ENCODE assay signal across 10 cellular contexts in the genomic region with DNA sequence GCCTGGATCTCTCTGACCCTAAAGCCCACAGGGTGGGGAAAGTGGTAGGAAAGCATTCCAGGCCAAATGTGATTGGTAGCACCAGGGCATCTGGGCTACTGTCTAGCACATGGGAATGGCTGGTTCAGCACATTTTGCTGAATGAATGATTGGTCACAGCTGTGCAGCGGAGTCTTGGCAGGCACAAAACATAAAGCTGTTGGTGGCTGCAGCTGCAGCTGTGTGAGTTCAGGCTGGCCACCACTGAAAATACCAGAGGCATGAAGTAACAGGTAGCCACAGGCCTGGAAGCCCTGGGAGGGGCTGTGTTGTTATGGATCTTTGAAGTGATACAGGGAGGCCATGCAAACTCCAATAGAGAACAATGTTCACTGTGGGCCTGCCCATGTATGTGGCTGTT.
DNase-seq lines count a peak whose midpoint lies in the region; ATAC-seq and TF ChIP-seq lines count a peak whose summit lies in the region.
"Had no signal": no experiment of that assay in that cellular context is flagged by ENCODE, and none has a peak within 500 bp of the region (broad histone marks: within the 10 kb centered on the region; RNA-seq: fewer than 3 reads in every experiment).

No MANE protein-coding gene starts in this region.

- H3K9me3 ChIP-seq in hepatocyte (ENCODE audit: low read depth) (no peaks in the 10 kb centered on the region), skeletal muscle satellite cell (replicated peaks; ENCODE audit: low read length) (no peaks in the 10 kb centered on the region)
- H3K9me3 ChIP-seq: prostate gland had no signal

- in situ Hi-C loops in astrocyte of the cerebellum (cut with HindIII; ENCODE audit: low sequenced_read_pairs): loop anchor here (25.0 kb wide), 2 partner anchors 465 to 690 kb away; partner anchors contain the start of gene KCNMB4

- DNase-seq in HPDE6-E6E7 (ENCODE audit: extremely low spot score) (peak; percentile 63), astrocyte of the cerebellum (ENCODE audit: low read depth) (peak; percentile 97), hepatocyte (ENCODE audit: low spot score) (peak; percentile 19)
- DNase-seq in stimulated activated naive CD4-positive, alpha-beta T cell treated with Interleukin-2 at 50 U/mL for 16 hours (lab: John Stamatoyannopoulos, UW): no peak
- no peak for DNase-seq in activated naive CD4-positive, alpha-beta T cell treated with Interleukin-2 at 50 U/mL for 16 hours
- DNase-seq: NCI-H526 had no signal

- H3K9ac ChIP-seq in skeletal muscle satellite cell (ENCODE audit: low read depth, low read length): peak overlapping the region; percentile 46

- peaks cover 10% of the 10 kb centered on the region for H3K4me1 ChIP-seq in hepatocyte (ENCODE audit: insufficient read depth)
- H3K4me1 ChIP-seq in skeletal muscle satellite cell (ENCODE audit: control insufficient read depth, insufficient read depth, low read length): peaks cover 15% of the 10 kb centered on the region
- H3K4me1 ChIP-seq: prostate gland had no signal

- H3K36me3 ChIP-seq in hepatocyte (replicated peaks; ENCODE audit: insufficient read depth, low read depth) (no peaks in the 10 kb centered on the region), skeletal muscle satellite cell (ENCODE audit: insufficient read depth, low read length) (no peaks in the 10 kb centered on the region)
- H3K36me3 ChIP-seq: prostate gland had no signal

- H2AFZ ChIP-seq in hepatocyte: no peak overlapping the region

- H3K4me2 ChIP-seq in hepatocyte: no peak overlapping the region
- peak overlapping the region; percentile 3 for H3K4me2 ChIP-seq in skeletal muscle satellite cell (ENCODE audit: low read length)

- WGBS in hepatocyte (ENCODE audit: low lambda C conversion rate, missing lambda C conversion rate): 0% methylated on average over 1 of the region's 1 CpG

- no peaks in the 10 kb centered on the region for H3K79me2 ChIP-seq in hepatocyte

- no peaks in the 10 kb centered on the region for H3K9me2 ChIP-seq in hepatocyte (replicated peaks; ENCODE audit: insufficient read depth)

- H3K27me3 ChIP-seq in hepatocyte (no peaks in the 10 kb centered on the region), skeletal muscle satellite cell (ENCODE audit: control insufficient read depth, insufficient read depth, low read length) (no peaks in the 10 kb centered on the region)

- H3K27ac ChIP-seq in hepatocyte: no peak overlapping the region
- H3K27ac ChIP-seq: prostate gland had no signal

- ATAC-seq in GM19035 (IDR thresholded peaks at IDR 0.05; ENCODE audit: unreplicated experiment) (no peak), HG02763 (IDR thresholded peaks at IDR 0.05; ENCODE audit: unreplicated experiment) (no peak)

- no peak for TF ChIP-seq CTCF in astrocyte of the cerebellum (IDR thresholded peaks at IDR 0.05; ENCODE audit: low read depth, low read length, missing control alignments)
- no peak for TF ChIP-seq CTCF in hepatocyte (IDR thresholded peaks at IDR 0.05; ENCODE audit: poor library complexity)

- H3K4me3 ChIP-seq in astrocyte of the cerebellum (ENCODE audit: low read depth, low read length) (no peak overlapping the region), hepatocyte (no peak overlapping the region), skeletal muscle satellite cell (ENCODE audit: low read length) (no peak overlapping the region)
- H3K4me3 ChIP-seq: prostate gland had no signal

- no peaks in the 10 kb centered on the region for H4K20me1 ChIP-seq in hepatocyte (ENCODE audit: insufficient read depth, poor library complexity, severe bottlenecking)

Comparison
In these comparisons a context has a peak if more than half of its experiments do, and no peak if none do; other contexts are left out.
1. DNase-seq: peak in HPDE6-E6E7 (single experiment), astrocyte of the cerebellum (single experiment) and hepatocyte (single experiment); none in stimulated activated naive CD4-positive, alpha-beta T cell treated with Interleukin-2 at 50 U/mL for 16 hours (single experiment) and activated naive CD4-positive, alpha-beta T cell treated with Interleukin-2 at 50 U/mL for 16 hours (single experiment).